In the genomic region with DNA sequence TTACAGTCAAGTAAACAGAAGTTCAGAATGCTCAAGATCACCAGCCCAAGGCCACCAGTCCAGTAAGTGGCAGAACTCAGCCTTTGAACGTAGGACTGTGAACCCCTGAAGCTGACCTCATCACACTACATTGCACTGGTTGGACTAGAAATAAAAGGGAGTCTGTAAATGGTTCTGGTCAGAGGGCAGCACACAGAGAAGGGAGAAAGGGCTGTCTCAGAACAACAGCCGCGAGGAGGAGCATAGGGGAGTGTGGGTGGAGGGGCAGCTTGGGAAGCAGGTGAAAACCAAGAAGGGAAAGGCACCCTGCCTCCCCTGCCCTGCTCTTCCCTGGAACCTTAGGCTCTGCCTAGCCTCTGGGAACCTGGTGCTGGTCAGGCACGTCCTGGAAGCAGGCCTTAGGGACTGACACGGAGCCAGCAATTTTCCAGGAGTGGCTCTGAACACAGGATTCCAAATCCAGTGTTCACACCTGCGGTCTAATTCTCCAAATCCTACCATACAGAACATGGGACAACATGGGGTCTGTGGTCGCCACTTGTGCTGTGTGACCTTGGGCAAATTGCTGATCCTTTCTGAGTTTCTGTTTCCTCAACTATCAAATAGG, we compare ENCODE assay signal across 1 cellular context.
TF ChIP-seq lines count a peak whose summit lies in the region.

No MANE protein-coding gene starts in this region.

TF ChIP-seq in HepG2, 621 proteins besides CTCF, POLR2A, EP300 and RAD21 (continued from another document and continues in another):
- TF ChIP-seq PRMT3 (CRISPR knock-in tag; IDR thresholded peaks at IDR 0.05; ENCODE audit: borderline replicate concordance, low read depth) (no peak), ZNF331 (CRISPR knock-in tag; IDR thresholded peaks at IDR 0.05) (peak; percentile 62; the same call in 1 of the 2 replicates), ZNF607 (CRISPR knock-in tag; IDR thresholded peaks at IDR 0.05; ENCODE audit: borderline replicate concordance) (peak; percentile 32; the same call in 1 of the 2 replicates), TRIM24 (CRISPR knock-in tag; IDR thresholded peaks at IDR 0.05) (peak; percentile 89; the same call in 1 of the 2 replicates), MXI1 (IDR thresholded peaks at IDR 0.05; ENCODE audit: borderline replicate concordance, low read depth, low read length) (no peak), POLR2G (IDR thresholded peaks at IDR 0.05; ENCODE audit: low read depth, low read length) (0 out of 2 replicates have a peak, but pooled peaks have one; percentile 36), ZFP36L2 (CRISPR knock-in tag; IDR thresholded peaks at IDR 0.05) (no peak; the same call in 1 of the 2 replicates), ZUFSP (CRISPR knock-in tag; IDR thresholded peaks at IDR 0.05; ENCODE audit: borderline replicate concordance) (no peak), ARHGAP35 (CRISPR knock-in tag; IDR thresholded peaks at IDR 0.05; ENCODE audit: borderline replicate concordance) (no peak; the same call in 1 of the 2 replicates), HNRNPLL (IDR thresholded peaks at IDR 0.05; ENCODE audit: low read depth, low read length, poor library complexity, severe bottlenecking) (no peak), ZSCAN29 (CRISPR knock-in tag; conservative IDR thresholded peaks at IDR 0.05) (no peak), ZSCAN20 (CRISPR knock-in tag; IDR thresholded peaks at IDR 0.05; ENCODE audit: borderline replicate concordance) (no peak), DNMT1 (CRISPR knock-in tag; IDR thresholded peaks at IDR 0.05) (no peak), CREB1 (IDR thresholded peaks at IDR 0.05) (no peak), CREB1 (CRISPR knock-in tag; IDR thresholded peaks at IDR 0.05) (no peak; the same call in 1 of the 2 replicates), PHF20 (CRISPR knock-in tag; IDR thresholded peaks at IDR 0.05) (no peak), ZBTB10 (CRISPR knock-in tag; IDR thresholded peaks at IDR 0.05; ENCODE audit: borderline replicate concordance) (peak; percentile 46; the same call in 1 of the 2 replicates), ZNF256 (CRISPR knock-in tag; conservative IDR thresholded peaks at IDR 0.05) (no peak), HMGA1 (CRISPR knock-in tag; conservative IDR thresholded peaks at IDR 0.05) (no peak), ZBTB46 (CRISPR knock-in tag; IDR thresholded peaks at IDR 0.05; ENCODE audit: borderline replicate concordance) (no peak), ZNF33A (CRISPR knock-in tag; IDR thresholded peaks at IDR 0.05; ENCODE audit: borderline replicate concordance) (0 out of 2 replicates have a peak, but pooled peaks have one; percentile 19), ZBTB7B (CRISPR knock-in tag; IDR thresholded peaks at IDR 0.05) (peak; percentile 40; the same call in 1 of the 2 replicates), POGZ (CRISPR knock-in tag; IDR thresholded peaks at IDR 0.05) (peak; percentile 94), ZFP37 (CRISPR knock-in tag; IDR thresholded peaks at IDR 0.05; ENCODE audit: borderline replicate concordance) (0 out of 2 replicates have a peak, but pooled peaks have one; percentile 23), ZNF790 (CRISPR knock-in tag; IDR thresholded peaks at IDR 0.05; ENCODE audit: borderline replicate concordance) (no peak), ARNT (IDR thresholded peaks at IDR 0.05) (no peak), PCBP1 (IDR thresholded peaks at IDR 0.05; ENCODE audit: borderline replicate concordance, low read depth, low read length) (no peak), ZNF577 (CRISPR knock-in tag; IDR thresholded peaks at IDR 0.05; ENCODE audit: borderline replicate concordance, low read depth) (no peak), NPAS2 (CRISPR knock-in tag; IDR thresholded peaks at IDR 0.05; ENCODE audit: borderline replicate concordance) (no peak), SOX13 (IDR thresholded peaks at IDR 0.05) (no peak), SOX13 (CRISPR knock-in tag; conservative IDR thresholded peaks at IDR 0.05 in 1 of 2, IDR thresholded peaks at IDR 0.05 in 1 of 2) (peak in 1 of 2 experiments; percentile 64; a peak in 2 of 4 replicates), JUNB (CRISPR knock-in tag; IDR thresholded peaks at IDR 0.05; ENCODE audit: borderline replicate concordance) (no peak), MEIS2 (CRISPR knock-in tag; IDR thresholded peaks at IDR 0.05) (0 out of 2 replicates have a peak, but pooled peaks have one; percentile 17), ZNF280B (CRISPR knock-in tag; IDR thresholded peaks at IDR 0.05; ENCODE audit: borderline replicate concordance) (no peak), RFX1 (IDR thresholded peaks at IDR 0.05) (no peak), THAP7 (CRISPR knock-in tag; IDR thresholded peaks at IDR 0.05) (no peak), MED1 (CRISPR knock-in tag; IDR thresholded peaks at IDR 0.05) (peak; percentile 79), HIVEP1 (CRISPR knock-in tag; IDR thresholded peaks at IDR 0.05) (no peak), DZIP1 (CRISPR knock-in tag; IDR thresholded peaks at IDR 0.05) (no peak), ISL2 (CRISPR knock-in tag; IDR thresholded peaks at IDR 0.05) (0 out of 2 replicates have a peak, but pooled peaks have one; percentile 42), FOXA1 (IDR thresholded peaks at IDR 0.05) (no peak), FOXA1 (CRISPR knock-in tag; IDR thresholded peaks at IDR 0.05) (no peak)
- TF ChIP-seq, protein P1, sequence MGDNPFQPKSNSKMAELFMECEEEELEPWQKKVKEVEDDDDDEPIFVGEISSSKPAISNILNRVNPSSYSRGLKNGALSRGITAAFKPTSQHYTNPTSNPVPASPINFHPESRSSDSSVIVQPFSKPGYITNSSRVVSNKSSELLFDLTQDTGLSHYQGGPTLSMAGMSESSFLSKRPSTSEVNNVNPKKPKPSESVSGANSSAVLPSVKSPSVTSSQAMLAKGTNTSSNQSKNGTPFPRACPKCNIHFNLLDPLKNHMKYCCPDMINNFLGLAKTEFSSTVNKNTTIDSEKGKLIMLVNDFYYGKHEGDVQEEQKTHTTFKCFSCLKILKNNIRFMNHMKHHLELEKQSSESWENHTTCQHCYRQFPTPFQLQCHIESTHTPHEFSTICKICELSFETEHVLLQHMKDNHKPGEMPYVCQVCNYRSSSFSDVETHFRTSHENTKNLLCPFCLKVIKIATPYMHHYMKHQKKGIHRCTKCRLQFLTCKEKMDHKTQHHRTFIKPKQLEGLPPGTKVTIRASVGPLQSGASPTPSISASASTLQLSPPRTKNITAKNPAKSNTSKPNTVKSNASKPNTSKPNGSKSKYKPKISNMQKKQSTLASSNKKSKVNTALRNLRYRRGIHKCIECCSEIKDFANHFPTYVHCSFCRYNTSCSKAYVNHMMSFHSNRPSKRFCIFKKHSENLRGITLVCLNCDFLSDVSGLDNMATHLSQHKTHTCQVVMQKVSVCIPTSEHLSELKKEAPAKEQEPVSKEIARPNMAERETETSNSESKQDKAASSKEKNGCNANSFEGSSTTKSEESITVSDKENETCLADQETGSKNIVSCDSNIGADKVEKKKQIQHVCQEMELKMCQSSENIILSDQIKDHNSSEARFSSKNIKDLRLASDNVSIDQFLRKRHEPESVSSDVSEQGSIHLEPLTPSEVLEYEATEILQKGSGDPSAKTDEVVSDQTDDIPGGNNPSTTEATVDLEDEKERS (CRISPR knock-in tag; IDR thresholded peaks at IDR 0.05) = peak; percentile 92
- TF ChIP-seq, protein P2, sequence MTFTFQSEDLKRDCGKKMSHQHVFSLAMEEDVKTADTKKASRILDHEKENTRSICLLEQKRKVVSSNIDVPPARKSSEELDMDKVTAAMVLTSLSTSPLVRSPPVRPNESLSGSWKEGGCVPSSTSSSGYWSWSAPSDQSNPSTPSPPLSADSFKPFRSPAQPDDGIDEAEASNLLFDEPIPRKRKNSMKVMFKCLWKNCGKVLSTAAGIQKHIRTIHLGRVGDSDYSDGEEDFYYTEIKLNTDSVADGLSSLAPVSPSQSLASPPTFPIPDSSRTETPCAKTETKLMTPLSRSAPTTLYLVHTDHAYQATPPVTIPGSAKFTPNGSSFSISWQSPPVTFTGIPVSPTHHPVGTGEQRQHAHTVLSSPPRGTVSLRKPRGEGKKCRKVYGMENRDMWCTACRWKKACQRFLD (CRISPR knock-in tag; IDR thresholded peaks at IDR 0.05; ENCODE audit: borderline replicate concordance) = no peak
- TF ChIP-seq, protein P3, sequence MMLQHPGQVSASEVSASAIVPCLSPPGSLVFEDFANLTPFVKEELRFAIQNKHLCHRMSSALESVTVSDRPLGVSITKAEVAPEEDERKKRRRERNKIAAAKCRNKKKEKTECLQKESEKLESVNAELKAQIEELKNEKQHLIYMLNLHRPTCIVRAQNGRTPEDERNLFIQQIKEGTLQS (CRISPR knock-in tag; IDR thresholded peaks at IDR 0.05) = peak; percentile 77
